18 cellular contexts compared by ENCODE assay signal in genomic region chr9:35636135-35636876, GRCh38. TPM values are rescaled to one million over a fixed set of nuclear protein-coding genes. Genes with fewer than 3 reads are reported as not detected.
A peak's percentile ranks its signal among the peaks of the same experiment; 100 is the strongest.
DNase-seq lines count a peak whose midpoint lies in the region; ATAC-seq, FAIRE-seq and TF ChIP-seq lines count a peak whose summit lies in the region.
"Had no signal": no experiment of that assay in that cellular context is flagged by ENCODE, and none has a peak within 500 bp of the region (broad histone marks: within the 10 kb centered on the region; RNA-seq: fewer than 3 reads in every experiment).

No MANE protein-coding gene starts in this region.

- POLR2A ChIA-PET in HepG2 (lab: Yijun Ruan, JAX), result no interaction called here
- POLR2A ChIA-PET in activated B cell treated with CpG ODN at 0.5 μM for 24 hours (lab: Charles Lee), result interaction anchor here (0.5 to 3.3 kb wide), 9 partner anchors 10 to 178 kb away, joined by 3 to 96 read pairs (median 4); partner anchors contain the start of genes CCDC107, CD72, HINT2 and RMRP

- H3K4me2 ChIP-seq in HepG2 (ENCODE audit: low read depth, low read length), result no peak overlapping the region
- H3K4me2 ChIP-seq: PC-9 had no signal

- H3K4me3 ChIP-seq in right lobe of liver (no peak overlapping the region), HepG2 (replicated peaks in 1 of 3; ENCODE audit: insufficient read depth in 1 of 3, low read depth in 2 of 3, low read length in 3 of 3) (no peak overlapping the region), mucosa of rectum (ENCODE audit: low read length in 2 of 2) (peak overlapping the region in 1 of 2 donors; percentile 7), upper lobe of right lung (no peak overlapping the region)
- H3K4me3 ChIP-seq: cardiac muscle cell, PC-9 had no signal

- no peak overlapping the region for H2AFZ ChIP-seq in HepG2 (ENCODE audit: low read length)
- H2AFZ ChIP-seq: PC-9 had no signal

- H3K4me1 Mint-ChIP-seq in activated B cell treated with CpG ODN at 0.5 μM for 24 hours, result peaks cover 80% of the 10 kb centered on the region
- H3K4me1 Mint-ChIP-seq in osteocyte (ENCODE audit: unreplicated experiment), result peaks cover 6% of the 10 kb centered on the region
- H3K4me1 Mint-ChIP-seq: endodermal cell had no signal

- 45% methylated on average over 4 of the region's 9 CpGs for WGBS in right lobe of liver (ENCODE audit: insufficient coverage, low coverage, low lambda C conversion rate, missing lambda C conversion rate)
- 59% methylated on average over 9 of the region's 9 CpGs for WGBS in HepG2 (ENCODE audit: low lambda C conversion rate)

- no peak for FAIRE-seq in HepG2 (lab: Jason Lieb, UNC)

- H3K27me3 ChIP-seq in right lobe of liver (no peaks in the 10 kb centered on the region), HepG2 (ENCODE audit: control insufficient read depth in 1 of 2, insufficient read depth in 2 of 2, low read length in 2 of 2) (no peaks in the 10 kb centered on the region; a peak in 1 of 5 replicates), mucosa of rectum (ENCODE audit: control insufficient read depth in 2 of 2, insufficient read depth in 2 of 2, low read length in 2 of 2) (no peaks in the 10 kb centered on the region), upper lobe of right lung (no peaks in the 10 kb centered on the region)
- H3K27me3 ChIP-seq: BE2C, cardiac muscle cell had no signal

- no peak for TF ChIP-seq POLR2A in right lobe of liver (IDR thresholded peaks at IDR 0.05)
- no peak for TF ChIP-seq POLR2A in HepG2 (IDR thresholded peaks at IDR 0.05; ENCODE audit: insufficient read depth in 1 of 2, low read depth in 2 of 2, low read length in 2 of 2)

- H3K36me3 ChIP-seq in right lobe of liver (no peaks in the 10 kb centered on the region), HepG2 (replicated peaks in 1 of 2; ENCODE audit: control insufficient read depth in 1 of 2, insufficient read depth in 2 of 2, low read length in 2 of 2) (no peaks in the 10 kb centered on the region), mucosa of rectum (ENCODE audit: control insufficient read depth in 2 of 2, insufficient read depth in 2 of 2, low read length in 2 of 2) (no peaks in the 10 kb centered on the region), upper lobe of right lung (no peaks in the 10 kb centered on the region)
- H3K36me3 ChIP-seq: BE2C, cardiac muscle cell had no signal

- DNase-seq in right lobe of liver, result no peak
- no peak for DNase-seq in HepG2 (ENCODE audit: low spot score)
- no peak for DNase-seq in activated B cell treated with CpG ODN at 0.5 μM for 24 hours
- DNase-seq in upper lobe of right lung, result no peak
- DNase-seq in activated gamma-delta T cell (lab: John Stamatoyannopoulos, UW), result no peak
- no peak for DNase-seq in osteocyte (ENCODE audit: extremely low spot score, unreplicated experiment)
- no peak for DNase-seq in DMS79 treated with DMSO at 0.1 percent for 48 hours (lab: John Stamatoyannopoulos, UW)
- DNase-seq: activated CD4-positive, alpha-beta T cell treated with anti-CD3 and anti-CD28 coated beads for 48 hours; BE2C; EL; endodermal cell; foreskin fibroblast; NCI-H1105; PC-9; T-helper 1 cell had no signal

- TF ChIP-seq CTCF in right lobe of liver (IDR thresholded peaks at IDR 0.05), result no peak
- TF ChIP-seq CTCF in HepG2 (CRISPR knock-in tag; IDR thresholded peaks at IDR 0.05), result no peak
- TF ChIP-seq CTCF in activated B cell treated with CpG ODN at 0.5 μM for 24 hours (IDR thresholded peaks at IDR 0.05), result no peak
- no peak for TF ChIP-seq CTCF in upper lobe of right lung (IDR thresholded peaks at IDR 0.05)
- no peak for TF ChIP-seq CTCF in osteocyte (IDR thresholded peaks at IDR 0.05)

- H3K4me3 Mint-ChIP-seq in activated B cell treated with CpG ODN at 0.5 μM for 24 hours (peak overlapping the region; percentile 71), osteocyte (ENCODE audit: unreplicated experiment) (no peak overlapping the region)
- H3K4me3 Mint-ChIP-seq: endodermal cell had no signal

- no peak for TF ChIP-seq EP300 in HepG2 (IDR thresholded peaks at IDR 0.05; ENCODE audit: low read depth in 2 of 2, low read length in 2 of 2)
- TF ChIP-seq EP300 in HepG2 (CRISPR knock-in tag; IDR thresholded peaks at IDR 0.05; ENCODE audit: borderline replicate concordance), result no peak

- H3K9ac ChIP-seq in HepG2 (ENCODE audit: insufficient read depth, low read depth, low read length) (no peak overlapping the region), mucosa of rectum (ENCODE audit: low read depth in 1 of 2, low read length in 2 of 2) (no peak overlapping the region)

- CTCF ChIA-PET in HepG2 (lab: Yijun Ruan, JAX; ENCODE audit: low intra/inter-chr PET ratio, low total read pairs), result no interaction called here
- CTCF ChIA-PET in activated B cell treated with CpG ODN at 0.5 μM for 24 hours (lab: Charles Lee), result interaction anchor here (1.2 to 1.9 kb wide), 4 partner anchors 10 to 24 kb away, joined by 3 to 7 read pairs (median 5); no protein-coding TSS in a partner anchor

- no peaks in the 10 kb centered on the region for H3K4me1 ChIP-seq in right lobe of liver
- H3K4me1 ChIP-seq in HepG2 (ENCODE audit: insufficient read depth, low read length), result peaks cover 7% of the 10 kb centered on the region; the same call in 1 of the 2 replicates
- H3K4me1 ChIP-seq in mucosa of rectum (ENCODE audit: control insufficient read depth in 2 of 2, insufficient read depth in 2 of 2, low read length in 2 of 2), result no peaks in the 10 kb centered on the region
- H3K4me1 ChIP-seq in upper lobe of right lung, result peaks cover 21% of the 10 kb centered on the region
- H3K4me1 ChIP-seq: BE2C had no signal

- H3K9me3 Mint-ChIP-seq in activated B cell treated with CpG ODN at 0.5 μM for 24 hours (no peaks in the 10 kb centered on the region), osteocyte (ENCODE audit: unreplicated experiment) (no peaks in the 10 kb centered on the region)

- H3K27ac ChIP-seq in right lobe of liver (peak overlapping the region in 2 of 3 donors; percentile 18 to 52), HepG2 (ENCODE audit: extremely low read length, insufficient read depth, low read length) (no peak overlapping the region), mucosa of rectum (ENCODE audit: low read depth in 2 of 2, low read length in 2 of 2) (peak overlapping the region; percentile 13 to 40), upper lobe of right lung (peak overlapping the region; percentile 49)
- H3K27ac ChIP-seq: PC-9 had no signal

- H4K20me1 ChIP-seq in HepG2 (ENCODE audit: insufficient read depth, low read length), result no peaks in the 10 kb centered on the region

- intact Hi-C loops in right lobe of liver (cut with DNase I) (no loop called here), HepG2 (cut with micrococcal nuclease; ENCODE audit: unreplicated experiment) (no loop called here), activated B cell treated with CpG ODN at 0.5 μM for 24 hours (cut with micrococcal nuclease) (loop anchor here (1.0 kb wide), 3 partner anchors 17 to 32 kb away; no protein-coding TSS in a partner anchor), upper lobe of right lung (cut with DNase I) (no loop called here)

- no TSS peak for BruUV-seq in HepG2 (replicated peaks; lab: Mats Ljungman, UMichigan)

- H3K27ac Mint-ChIP-seq in activated B cell treated with CpG ODN at 0.5 μM for 24 hours (peak overlapping the region; percentile 94), osteocyte (ENCODE audit: unreplicated experiment) (no peak overlapping the region)
- H3K27ac Mint-ChIP-seq: endodermal cell had no signal

- H3K9me3 ChIP-seq in right lobe of liver, result no peaks in the 10 kb centered on the region
- no peaks in the 10 kb centered on the region for H3K9me3 ChIP-seq in HepG2 (ENCODE audit: low read length)
- no peaks in the 10 kb centered on the region for H3K9me3 ChIP-seq in mucosa of rectum (ENCODE audit: control insufficient read depth in 2 of 2, low read length in 2 of 2)
- H3K9me3 ChIP-seq in upper lobe of right lung, result no peaks in the 10 kb centered on the region
- H3K9me3 ChIP-seq: BE2C had no signal

- H3K36me3 Mint-ChIP-seq in activated B cell treated with CpG ODN at 0.5 μM for 24 hours (ENCODE audit: low read depth), result peaks cover 6% of the 10 kb centered on the region
- H3K36me3 Mint-ChIP-seq in osteocyte (ENCODE audit: unreplicated experiment), result peaks cover 4% of the 10 kb centered on the region

- ATAC-seq in right lobe of liver (peak in 3 of 4 donors; percentile 38 to 57 (median 51)), HepG2 (no peak), activated B cell treated with CpG ODN at 0.5 μM for 24 hours (ENCODE audit: low read depth) (peak; percentile 64), upper lobe of right lung (peak; percentile 65)

- in situ Hi-C loops in HepG2 (cut with HindIII; ENCODE audit: extremely low pct_ligation_motif_present, low pct_unique_long_range_greater_than_20kb), result no loop called here

- H3K27me3 Mint-ChIP-seq in activated B cell treated with CpG ODN at 0.5 μM for 24 hours (no peaks in the 10 kb centered on the region), osteocyte (ENCODE audit: unreplicated experiment) (peaks cover 30% of the 10 kb centered on the region)

- no peak for TF ChIP-seq RAD21 in HepG2 (CRISPR knock-in tag; IDR thresholded peaks at IDR 0.05)

- no peaks in the 10 kb centered on the region for H3K79me2 ChIP-seq in HepG2 (ENCODE audit: insufficient read depth, low read length)

RNA-seq across cellular contexts. Expression of gene SIT1, which starts 14.4 kb away (rescaled TPM):
- total RNA-seq in right lobe of liver (under 1 TPM in 5 of 6 experiments, not detected in 1; 0.18 to 0.58 (median 0.37) TPM), HepG2 (2016; rRNA removed; fragmentation: Illumina TruSeq; extraction: Trizol) (0.09 and 0.24 TPM in 2 replicates), activated B cell treated with CpG ODN at 0.5 μM for 24 hours (27.5 and 28.0 TPM in 2 replicates), upper lobe of right lung (2.2 TPM), osteocyte (not detected in 2 replicates)
- not detected in 2 replicates for total RNA-seq in HepG2 (2016; cell fraction: cytosol; rRNA removed; fragmentation: Illumina TruSeq; extraction: Trizol; ENCODE audit: low read depth)
- total RNA-seq in HepG2 (2016; cell fraction: insoluble cytoplasmic fraction; rRNA removed; fragmentation: Illumina TruSeq; extraction: Trizol), result not detected in 2 replicates
- total RNA-seq in HepG2 (2016; cell fraction: membrane; rRNA removed; fragmentation: Illumina TruSeq; extraction: Trizol), result not detected in 2 replicates
- not detected in 2 replicates for total RNA-seq in HepG2 (2016; cell fraction: nucleus; rRNA removed; fragmentation: Illumina TruSeq; extraction: Trizol)
- 5.0 and 6.7 TPM in 2 replicates for polyA plus RNA-seq in HepG2 (2011; rRNA removed)
- 4.9 and 8.4 TPM in 2 replicates for polyA plus RNA-seq in HepG2 (2011; cell fraction: cytosol; rRNA removed)
- 2.7 and 2.8 TPM in 2 replicates for polyA plus RNA-seq in HepG2 (2011; cell fraction: nucleus; rRNA removed)
- polyA plus RNA-seq in HepG2 (2012), result 2.0 and 3.3 TPM in 2 replicates
- polyA plus RNA-seq in HepG2 (2016; cell fraction: cytosol; fragmentation: Illumina TruSeq; extraction: Trizol; ENCODE audit: low read depth), result 0.12 and 0.14 TPM in 2 replicates
- not detected in 2 replicates for polyA plus RNA-seq in HepG2 (2016; cell fraction: insoluble cytoplasmic fraction; fragmentation: Illumina TruSeq; extraction: Trizol; ENCODE audit: low read depth)
- not detected in 2 replicates for polyA plus RNA-seq in HepG2 (2016; cell fraction: membrane; fragmentation: Illumina TruSeq; extraction: Trizol; ENCODE audit: low read depth)
- polyA plus RNA-seq in HepG2 (2016; cell fraction: nucleus; fragmentation: Illumina TruSeq; extraction: Trizol; ENCODE audit: insufficient read depth, low read depth), result not detected in 2 replicates
- 5.0 TPM in 1 of 2 replicates, not detected in the other for polyA minus RNA-seq in HepG2 (2011; rRNA and poly(A)+ RNA removed; ENCODE audit: low replicate concordance)
- 1.4 and 2.8 TPM in 2 replicates for polyA minus RNA-seq in HepG2 (2011; cell fraction: cytosol; rRNA and poly(A)+ RNA removed)
- polyA minus RNA-seq in HepG2 (2011; cell fraction: nucleus; rRNA and poly(A)+ RNA removed), result 0.50 TPM in 1 of 2 replicates, not detected in the other
- total RNA-seq: cardiac muscle cell, PC-9 had no signal

RNA-seq across cellular contexts. Expression of gene CD72, which starts 18.1 kb away (rescaled TPM):
- 1 to 10 TPM in 4 of 6 experiments, under 1 TPM in 2; 0.60 to 6.9 (median 2.3) TPM for total RNA-seq in right lobe of liver
- 0.18 TPM in 1 of 2 replicates, not detected in the other for total RNA-seq in HepG2 (2016; rRNA removed; fragmentation: Illumina TruSeq; extraction: Trizol)
- total RNA-seq in HepG2 (2016; cell fraction: cytosol; rRNA removed; fragmentation: Illumina TruSeq; extraction: Trizol; ENCODE audit: low read depth), result not detected in 2 replicates
- 0.17 TPM in 1 of 2 replicates, not detected in the other for total RNA-seq in HepG2 (2016; cell fraction: insoluble cytoplasmic fraction; rRNA removed; fragmentation: Illumina TruSeq; extraction: Trizol)
- total RNA-seq in HepG2 (2016; cell fraction: membrane; rRNA removed; fragmentation: Illumina TruSeq; extraction: Trizol), result not detected in 2 replicates
- 1.0 TPM in 1 of 2 replicates, not detected in the other for total RNA-seq in HepG2 (2016; cell fraction: nucleus; rRNA removed; fragmentation: Illumina TruSeq; extraction: Trizol)
- polyA plus RNA-seq in HepG2 (2011; rRNA removed), result 0.82 and 1.1 TPM in 2 replicates
- 0.19 and 0.32 TPM in 2 replicates for polyA plus RNA-seq in HepG2 (2011; cell fraction: cytosol; rRNA removed)
- polyA plus RNA-seq in HepG2 (2011; cell fraction: nucleus; rRNA removed), result 2.3 and 3.2 TPM in 2 replicates
- 0.19 and 0.71 TPM in 2 replicates for polyA plus RNA-seq in HepG2 (2012)
- not detected in 2 replicates for polyA plus RNA-seq in HepG2 (2016; cell fraction: cytosol; fragmentation: Illumina TruSeq; extraction: Trizol; ENCODE audit: low read depth)
- polyA plus RNA-seq in HepG2 (2016; cell fraction: insoluble cytoplasmic fraction; fragmentation: Illumina TruSeq; extraction: Trizol; ENCODE audit: low read depth), result not detected in 2 replicates
- polyA plus RNA-seq in HepG2 (2016; cell fraction: membrane; fragmentation: Illumina TruSeq; extraction: Trizol; ENCODE audit: low read depth), result not detected in 2 replicates
- 0.67 TPM in 1 of 2 replicates, not detected in the other for polyA plus RNA-seq in HepG2 (2016; cell fraction: nucleus; fragmentation: Illumina TruSeq; extraction: Trizol; ENCODE audit: insufficient read depth, low read depth)
- 0.23 and 0.64 TPM in 2 replicates for polyA minus RNA-seq in HepG2 (2011; rRNA and poly(A)+ RNA removed; ENCODE audit: low replicate concordance)
- not detected in 2 replicates for polyA minus RNA-seq in HepG2 (2011; cell fraction: cytosol; rRNA and poly(A)+ RNA removed)
- polyA minus RNA-seq in HepG2 (2011; cell fraction: nucleus; rRNA and poly(A)+ RNA removed), result 1.7 and 2.4 TPM in 2 replicates
- total RNA-seq in activated B cell treated with CpG ODN at 0.5 μM for 24 hours, result 118 and 125 TPM in 2 replicates
- 3.0 TPM for total RNA-seq in upper lobe of right lung
- 0.57 and 0.91 TPM in 2 replicates for total RNA-seq in osteocyte

RNA-seq across cellular contexts. Expression of gene RMRP, which starts 21.5 kb away (rescaled TPM):
- over 10,000 TPM in 2 of 6 experiments, 1,000 to 10,000 TPM in 4; 1,534 to 17,791 (median 6,650) TPM for total RNA-seq in right lobe of liver
- 1,047 and 4,025 TPM in 2 replicates for total RNA-seq in HepG2 (2016; rRNA removed; fragmentation: Illumina TruSeq; extraction: Trizol)
- 14,541 and 17,847 TPM in 2 replicates for total RNA-seq in HepG2 (2016; cell fraction: cytosol; rRNA removed; fragmentation: Illumina TruSeq; extraction: Trizol; ENCODE audit: low read depth)
- total RNA-seq in HepG2 (2016; cell fraction: insoluble cytoplasmic fraction; rRNA removed; fragmentation: Illumina TruSeq; extraction: Trizol), result 1,278 and 4,694 TPM in 2 replicates
- 1,777 and 1,949 TPM in 2 replicates for total RNA-seq in HepG2 (2016; cell fraction: membrane; rRNA removed; fragmentation: Illumina TruSeq; extraction: Trizol)
- total RNA-seq in HepG2 (2016; cell fraction: nucleus; rRNA removed; fragmentation: Illumina TruSeq; extraction: Trizol), result 24,487 and 26,007 TPM in 2 replicates
- 36.7 and 51.4 TPM in 2 replicates for polyA plus RNA-seq in HepG2 (2011; rRNA removed)
- polyA plus RNA-seq in HepG2 (2011; cell fraction: cytosol; rRNA removed), result 33.6 and 36.8 TPM in 2 replicates
- 3,177 and 3,657 TPM in 2 replicates for polyA plus RNA-seq in HepG2 (2011; cell fraction: nucleus; rRNA removed)
- 10.9 and 118 TPM in 2 replicates for polyA plus RNA-seq in HepG2 (2012)
- 4.5 TPM in 1 of 2 replicates, not detected in the other for polyA plus RNA-seq in HepG2 (2016; cell fraction: cytosol; fragmentation: Illumina TruSeq; extraction: Trizol; ENCODE audit: low read depth)
- polyA plus RNA-seq in HepG2 (2016; cell fraction: insoluble cytoplasmic fraction; fragmentation: Illumina TruSeq; extraction: Trizol; ENCODE audit: low read depth), result not detected in 2 replicates
- not detected in 2 replicates for polyA plus RNA-seq in HepG2 (2016; cell fraction: membrane; fragmentation: Illumina TruSeq; extraction: Trizol; ENCODE audit: low read depth)
- polyA plus RNA-seq in HepG2 (2016; cell fraction: nucleus; fragmentation: Illumina TruSeq; extraction: Trizol; ENCODE audit: insufficient read depth, low read depth), result not detected in 2 replicates
- 7,133 and 10,474 TPM in 2 replicates for polyA minus RNA-seq in HepG2 (2011; rRNA and poly(A)+ RNA removed; ENCODE audit: low replicate concordance)
- polyA minus RNA-seq in HepG2 (2011; cell fraction: cytosol; rRNA and poly(A)+ RNA removed), result 10,046 and 14,120 TPM in 2 replicates
- 104,669 and 122,700 TPM in 2 replicates for polyA minus RNA-seq in HepG2 (2011; cell fraction: nucleus; rRNA and poly(A)+ RNA removed)
- total RNA-seq in activated B cell treated with CpG ODN at 0.5 μM for 24 hours, result 8,247 and 9,516 TPM in 2 replicates
- 30,828 TPM for total RNA-seq in upper lobe of right lung
- 14,337 and 15,426 TPM in 2 replicates for total RNA-seq in osteocyte
- polyA plus RNA-seq: cardiac muscle cell, urinary bladder had no signal

RNA-seq across cellular contexts. Expression of gene CCDC107, which starts 21.8 kb away (rescaled TPM):
- 10 to 100 TPM; 10.0 to 24.2 (median 15.3) TPM for total RNA-seq in right lobe of liver
- 4.1 and 7.1 TPM in 2 replicates for total RNA-seq in HepG2 (2016; rRNA removed; fragmentation: Illumina TruSeq; extraction: Trizol)
- total RNA-seq in HepG2 (2016; cell fraction: cytosol; rRNA removed; fragmentation: Illumina TruSeq; extraction: Trizol; ENCODE audit: low read depth), result 13.2 and 13.3 TPM in 2 replicates
- 4.2 and 6.7 TPM in 2 replicates for total RNA-seq in HepG2 (2016; cell fraction: insoluble cytoplasmic fraction; rRNA removed; fragmentation: Illumina TruSeq; extraction: Trizol)
- 13.0 TPM in 2 replicates for total RNA-seq in HepG2 (2016; cell fraction: membrane; rRNA removed; fragmentation: Illumina TruSeq; extraction: Trizol)
- total RNA-seq in HepG2 (2016; cell fraction: nucleus; rRNA removed; fragmentation: Illumina TruSeq; extraction: Trizol), result 5.3 and 6.1 TPM in 2 replicates
- polyA plus RNA-seq in HepG2 (2011; rRNA removed), result 15.2 and 17.4 TPM in 2 replicates
- 15.9 and 16.7 TPM in 2 replicates for polyA plus RNA-seq in HepG2 (2011; cell fraction: cytosol; rRNA removed)
- polyA plus RNA-seq in HepG2 (2011; cell fraction: nucleus; rRNA removed), result 7.4 and 9.8 TPM in 2 replicates
- polyA plus RNA-seq in HepG2 (2012), result 8.7 and 10.5 TPM in 2 replicates
- polyA plus RNA-seq in HepG2 (2016; cell fraction: cytosol; fragmentation: Illumina TruSeq; extraction: Trizol; ENCODE audit: low read depth), result 30.2 and 33.6 TPM in 2 replicates
- polyA plus RNA-seq in HepG2 (2016; cell fraction: insoluble cytoplasmic fraction; fragmentation: Illumina TruSeq; extraction: Trizol; ENCODE audit: low read depth), result 6.7 and 7.5 TPM in 2 replicates
- polyA plus RNA-seq in HepG2 (2016; cell fraction: membrane; fragmentation: Illumina TruSeq; extraction: Trizol; ENCODE audit: low read depth), result 19.8 and 22.8 TPM in 2 replicates
- 14.5 and 15.3 TPM in 2 replicates for polyA plus RNA-seq in HepG2 (2016; cell fraction: nucleus; fragmentation: Illumina TruSeq; extraction: Trizol; ENCODE audit: insufficient read depth, low read depth)
- 3.4 and 5.3 TPM in 2 replicates for polyA minus RNA-seq in HepG2 (2011; rRNA and poly(A)+ RNA removed; ENCODE audit: low replicate concordance)
- 4.0 and 4.5 TPM in 2 replicates for polyA minus RNA-seq in HepG2 (2011; cell fraction: cytosol; rRNA and poly(A)+ RNA removed)
- 4.4 and 4.8 TPM in 2 replicates for polyA minus RNA-seq in HepG2 (2011; cell fraction: nucleus; rRNA and poly(A)+ RNA removed)
- 32.5 and 34.5 TPM in 2 replicates for total RNA-seq in activated B cell treated with CpG ODN at 0.5 μM for 24 hours
- total RNA-seq in upper lobe of right lung, result 31.1 TPM
- 30.0 and 31.3 TPM in 2 replicates for total RNA-seq in osteocyte

RNA-seq across cellular contexts. Expression of gene ARHGEF39, which starts 28.7 kb away (rescaled TPM):
- total RNA-seq in right lobe of liver (1 to 10 TPM in 1 of 6 experiments, under 1 TPM in 5; 0.11 to 3.6 (median 0.43) TPM), HepG2 (2016; rRNA removed; fragmentation: Illumina TruSeq; extraction: Trizol) (10.4 and 11.2 TPM in 2 replicates), activated B cell treated with CpG ODN at 0.5 μM for 24 hours (0.59 and 0.89 TPM in 2 replicates), upper lobe of right lung (0.38 TPM), osteocyte (0.86 and 1.6 TPM in 2 replicates)
- total RNA-seq in HepG2 (2016; cell fraction: cytosol; rRNA removed; fragmentation: Illumina TruSeq; extraction: Trizol; ENCODE audit: low read depth), result 3.5 and 4.4 TPM in 2 replicates
- total RNA-seq in HepG2 (2016; cell fraction: insoluble cytoplasmic fraction; rRNA removed; fragmentation: Illumina TruSeq; extraction: Trizol), result 9.7 and 11.9 TPM in 2 replicates
- total RNA-seq in HepG2 (2016; cell fraction: membrane; rRNA removed; fragmentation: Illumina TruSeq; extraction: Trizol), result 4.7 and 6.0 TPM in 2 replicates
- 8.4 and 9.2 TPM in 2 replicates for total RNA-seq in HepG2 (2016; cell fraction: nucleus; rRNA removed; fragmentation: Illumina TruSeq; extraction: Trizol)
- 8.0 and 12.3 TPM in 2 replicates for polyA plus RNA-seq in HepG2 (2011; rRNA removed)
- polyA plus RNA-seq in HepG2 (2011; cell fraction: cytosol; rRNA removed), result 5.4 and 7.1 TPM in 2 replicates
- 19.1 and 24.4 TPM in 2 replicates for polyA plus RNA-seq in HepG2 (2011; cell fraction: nucleus; rRNA removed)
- 3.1 and 6.1 TPM in 2 replicates for polyA plus RNA-seq in HepG2 (2012)
- 1.8 and 2.1 TPM in 2 replicates for polyA plus RNA-seq in HepG2 (2016; cell fraction: cytosol; fragmentation: Illumina TruSeq; extraction: Trizol; ENCODE audit: low read depth)
- 12.7 and 16.4 TPM in 2 replicates for polyA plus RNA-seq in HepG2 (2016; cell fraction: insoluble cytoplasmic fraction; fragmentation: Illumina TruSeq; extraction: Trizol; ENCODE audit: low read depth)
- 3.7 and 3.9 TPM in 2 replicates for polyA plus RNA-seq in HepG2 (2016; cell fraction: membrane; fragmentation: Illumina TruSeq; extraction: Trizol; ENCODE audit: low read depth)
- 32.0 and 32.6 TPM in 2 replicates for polyA plus RNA-seq in HepG2 (2016; cell fraction: nucleus; fragmentation: Illumina TruSeq; extraction: Trizol; ENCODE audit: insufficient read depth, low read depth)
- 20.2 and 52.2 TPM in 2 replicates for polyA minus RNA-seq in HepG2 (2011; rRNA and poly(A)+ RNA removed; ENCODE audit: low replicate concordance)
- polyA minus RNA-seq in HepG2 (2011; cell fraction: cytosol; rRNA and poly(A)+ RNA removed), result 3.9 and 6.0 TPM in 2 replicates
- polyA minus RNA-seq in HepG2 (2011; cell fraction: nucleus; rRNA and poly(A)+ RNA removed), result 11.6 and 15.7 TPM in 2 replicates

Comparison
In these comparisons a context has a peak if more than half of its experiments do, and no peak if none do; other contexts are left out.
1. RNA of gene CD72, which starts 18.1 kb away (total RNA-seq): 118 to 125 TPM in activated B cell treated with CpG ODN at 0.5 μM for 24 hours; 3.0 TPM in upper lobe of right lung (single experiment), 0.60 to 6.9 TPM in right lobe of liver, 0.57 to 0.91 TPM in osteocyte and 0.17 to 1.0 TPM in HepG2; every median in the first group is over 10 times any median in the second.